In the genomic region with DNA sequence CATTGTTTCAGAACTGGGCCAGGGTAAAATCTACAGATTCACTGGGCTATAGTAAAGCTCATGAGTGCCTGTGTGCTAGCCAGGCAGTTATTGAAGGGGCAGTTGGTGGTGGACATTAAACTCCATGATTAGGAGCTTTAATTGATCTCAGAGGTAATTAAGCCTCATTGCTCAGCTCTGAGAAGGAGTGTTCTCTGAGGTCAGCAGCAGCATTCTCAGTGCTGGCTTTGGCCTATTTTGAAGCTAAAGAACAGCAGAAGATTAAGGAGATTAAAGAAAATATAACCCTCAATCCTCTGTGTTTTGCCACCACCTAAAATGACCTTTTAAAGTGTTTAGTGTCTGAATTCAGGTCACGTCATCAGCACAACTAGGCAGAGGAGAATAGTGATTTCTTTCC, we compare ENCODE assay signal across 31 cellular contexts. TPM values are rescaled to one million over a fixed set of nuclear protein-coding genes. Genes with fewer than 3 reads are reported as not detected.
"Had no signal": no experiment of that assay in that cellular context is flagged by ENCODE, and none has a peak within 500 bp of the region (broad histone marks: within the 10 kb centered on the region; RNA-seq: fewer than 3 reads in every experiment).

No MANE protein-coding gene starts in this region.

- H3K27me3 ChIP-seq: pancreas, sigmoid colon, stomach, testis, thyroid gland, transverse colon, upper lobe of left lung, vagina had no signal

- H3K36me3 ChIP-seq: lower lobe of right lung, pancreas, prostate gland, sigmoid colon, stomach, thyroid gland, transverse colon, upper lobe of left lung, vagina had no signal

- H3K4me1 Mint-ChIP-seq: naive B cell; stimulated activated naive B cell treated with anti-CD40 and anti-IgM and Interleukin-4, amounts not matched to agents 10 μg/mL and 1 μg/mL and 100 μg/mL, for 72 hours had no signal

- H3K27ac Mint-ChIP-seq: mesothelial cell of epicardium; naive B cell; natural killer cell treated with Interleukin-12 subunit alpha and Interleukin-12 subunit beta and Interleukin-15 and Interleukin-18, amount 100 ng/mL, for 72 hours; stimulated activated naive B cell treated with anti-CD40 and anti-IgM and Interleukin-4, amounts not matched to agents 10 μg/mL and 1 μg/mL and 100 μg/mL, for 72 hours had no signal

- H3K4me3 Mint-ChIP-seq: mesothelial cell of epicardium; naive B cell; natural killer cell treated with Interleukin-12 subunit alpha and Interleukin-12 subunit beta and Interleukin-15 and Interleukin-18, amount 100 ng/mL, for 72 hours; stimulated activated naive B cell treated with anti-CD40 and anti-IgM and Interleukin-4, amounts not matched to agents 10 μg/mL and 1 μg/mL and 100 μg/mL, for 72 hours had no signal

- H3K4me2 ChIP-seq: smooth muscle cell had no signal

- H3K4me1 ChIP-seq: lower lobe of right lung, prostate gland, sigmoid colon, stomach, testis, transverse colon, upper lobe of left lung, vagina had no signal

- H3K36me3 Mint-ChIP-seq: mesothelial cell of epicardium; naive B cell; natural killer cell treated with Interleukin-12 subunit alpha and Interleukin-12 subunit beta and Interleukin-15 and Interleukin-18, amount 100 ng/mL, for 72 hours; stimulated activated naive B cell treated with anti-CD40 and anti-IgM and Interleukin-4, amounts not matched to agents 10 μg/mL and 1 μg/mL and 100 μg/mL, for 72 hours had no signal

- DNase-seq: head of caudate nucleus; hippocampal formation; kidney glomerular epithelial cell; left cardiac atrium; lower lobe of right lung; mammary epithelial cell; mesenchymal stem cell; naive B cell; nucleus accumbens; pancreas; posterior cingulate gyrus; right cardiac atrium; sigmoid colon; stimulated activated CD4-positive, alpha-beta T cell treated with anti-CD3 and anti-CD28 coated beads, Interleukin-1b, Interleukin-23, amount 100 ng/mL, for 48 hours; stimulated activated CD4-positive, alpha-beta T cell treated with anti-CD3 and anti-CD28 coated beads, Interleukin-2, amount 100 ng/mL, for 48 hours; stimulated activated naive B cell treated with anti-CD40 and anti-IgM and Interleukin-4, amounts not matched to agents 10 μg/mL and 1 μg/mL and 100 μg/mL, for 72 hours; stimulated activated naive CD8-positive, alpha-beta T cell treated with anti-CD3 and anti-CD28 coated beads, Interleukin-15, Interleukin-2, amounts not matched to agents 100 U/mL and 50 U/mL, for 24 hours; stomach; testis; thyroid gland; transverse colon; upper lobe of left lung had no signal

- H3K4me3 ChIP-seq: lower lobe of right lung, pancreas, prostate gland, sigmoid colon, smooth muscle cell, stomach, testis, thyroid gland, transverse colon, upper lobe of left lung, vagina had no signal

- FAIRE-seq: keratinocyte, pancreas had no signal

- H3K27ac ChIP-seq: lower lobe of right lung, pancreas, prostate gland, sigmoid colon, stomach, testis, thyroid gland, transverse colon, upper lobe of left lung, vagina had no signal

- ATAC-seq: left cardiac atrium; left lobe of liver; lower lobe of right lung; natural killer cell treated with Interleukin-12 subunit alpha and Interleukin-12 subunit beta and Interleukin-15 and Interleukin-18, amount 100 ng/mL, for 72 hours; pancreas; right cardiac atrium; stimulated activated naive B cell treated with anti-CD40 and anti-IgM and Interleukin-4, amounts not matched to agents 10 μg/mL and 1 μg/mL and 100 μg/mL, for 72 hours; stimulated activated naive CD8-positive, alpha-beta T cell treated with anti-CD3 and anti-CD28 coated beads, Interleukin-15, Interleukin-2, amounts not matched to agents 100 U/mL and 50 U/mL, for 24 hours had no signal

- H3K9me3 ChIP-seq: lower lobe of right lung, pancreas, prostate gland, sigmoid colon, stomach, testis, thyroid gland, transverse colon, upper lobe of left lung, vagina had no signal

- H3K9me3 Mint-ChIP-seq: mesothelial cell of epicardium; naive B cell; natural killer cell treated with Interleukin-12 subunit alpha and Interleukin-12 subunit beta and Interleukin-15 and Interleukin-18, amount 100 ng/mL, for 72 hours; stimulated activated naive B cell treated with anti-CD40 and anti-IgM and Interleukin-4, amounts not matched to agents 10 μg/mL and 1 μg/mL and 100 μg/mL, for 72 hours had no signal

RNA-seq across cellular contexts. Expression of gene EGF, which starts 42.5 kb away (rescaled TPM):
- total RNA-seq: natural killer cell treated with Interleukin-12 subunit alpha and Interleukin-12 subunit beta and Interleukin-15 and Interleukin-18, amount 100 ng/mL, for 72 hours had no signal
- polyA plus RNA-seq: liver, neural cell had no signal
